Comparison of ENCODE assay signal across 8 cellular contexts in the genomic region with DNA sequence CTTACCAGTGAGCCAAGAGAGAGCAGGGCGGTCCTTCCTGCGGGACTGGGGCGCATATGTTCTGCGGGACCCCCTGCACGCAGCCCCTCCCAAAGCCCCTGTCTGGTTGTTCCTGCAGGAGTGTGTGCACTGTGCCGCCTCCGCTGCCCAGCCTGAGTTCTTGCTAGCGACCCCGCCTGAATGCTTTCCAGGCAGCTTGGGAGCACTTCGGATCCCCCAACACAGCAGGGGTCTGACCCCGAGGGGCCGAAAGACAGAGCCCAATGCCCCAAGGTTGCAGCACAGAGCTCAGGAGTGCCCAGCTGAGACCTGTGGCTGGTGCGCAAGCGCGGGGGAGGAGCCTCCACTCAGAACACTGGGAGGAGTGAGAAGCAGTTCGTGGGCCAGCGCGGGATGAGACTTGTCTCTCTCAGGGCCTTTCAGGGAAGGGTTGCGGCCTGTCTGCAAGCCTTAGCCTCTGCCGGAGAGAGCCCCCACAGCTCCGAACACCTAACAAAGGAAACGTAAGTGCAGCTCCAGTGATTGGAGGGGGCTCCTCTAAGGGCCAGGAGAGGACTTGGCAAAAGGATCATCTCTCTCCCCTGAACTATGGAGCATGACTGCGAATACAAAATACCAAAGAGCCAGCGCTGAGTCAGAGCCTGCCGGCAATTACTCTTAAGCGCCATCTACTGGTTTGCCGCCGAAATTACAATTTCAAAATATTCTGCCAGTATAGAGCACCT. TPM values are rescaled to one million over a fixed set of nuclear protein-coding genes. Genes with fewer than 3 reads are reported as not detected.
DNase-seq lines count a peak whose midpoint lies in the region; ATAC-seq, FAIRE-seq and TF ChIP-seq lines count a peak whose summit lies in the region.

No MANE protein-coding gene starts in this region.

- H2AFZ ChIP-seq in endothelial cell of umbilical vein (ENCODE audit: low read depth, low read length) = peak overlapping the region; percentile 99

- peak overlapping the region; percentile 77 for H3K27ac ChIP-seq in endothelial cell of umbilical vein (ENCODE audit: insufficient read depth, low read depth, low read length)

- peak overlapping the region; percentile 87 for H3K4me3 Mint-ChIP-seq in Calu3 (ENCODE audit: low read depth, unreplicated experiment)

- CTCF ChIA-PET in Calu3 (lab: Charles Lee) (interaction anchor here (0.6 to 2.1 kb wide), 4 partner anchors 174 to 295 kb away, joined by 3 to 14 read pairs (median 6); no protein-coding TSS in a partner anchor), endothelial cell of umbilical vein (lab: Charles Lee) (interaction anchor here (0.6 to 3.6 kb wide), 15 partner anchors 8 to 1114 kb away, joined by 3 to 36 read pairs (median 5); a partner anchor contains a TSS)

- DNase-seq in Calu3 (peak; percentile 78), HTR-8/SVneo (ENCODE audit: insufficient read length, low spot score) (peak; percentile 87), NOMO-1 treated with DMSO at 0.1 percent for 48 hours (lab: John Stamatoyannopoulos, UW; ENCODE audit: unreplicated experiment) (peak; percentile 90), endothelial cell of umbilical vein (ENCODE audit: low read depth, low spot score) (peak; percentile 92), midbrain (lab: John Stamatoyannopoulos, UW) (peak; percentile 95)
- peak; percentile 71 for DNase-seq in activated CD8-positive, alpha-beta memory T cell treated with anti-CD3 and anti-CD28 coated beads, Interleukin-2, amount 50 U/mL, for 24 hours (ENCODE audit: extremely low read depth)
- DNase-seq in stimulated activated CD8-positive, alpha-beta memory T cell treated with anti-CD3 and anti-CD28 coated beads, Interleukin-2, amount 100 ng/mL, for 1 hour (ENCODE audit: low read depth in 2 of 2) = peak; percentile 75 to 82

- TF ChIP-seq CTCF in Calu3 (IDR thresholded peaks at IDR 0.05; ENCODE audit: unreplicated experiment) = peak; percentile 72
- TF ChIP-seq CTCF in endothelial cell of umbilical vein (IDR thresholded peaks at IDR 0.05; ENCODE audit: extremely low read depth in 1 of 2, insufficient read depth in 1 of 2, low read depth in 1 of 2, low read length in 2 of 2) = peak; percentile 76 to 88

- peak overlapping the region; percentile 80 for H3K4me2 ChIP-seq in endothelial cell of umbilical vein (ENCODE audit: insufficient read depth, low read length)

- H3K27me3 ChIP-seq in endothelial cell of umbilical vein (ENCODE audit: control insufficient read depth in 2 of 2, insufficient read depth in 2 of 2, low read length in 2 of 2) = no peaks in the 10 kb centered on the region

- POLR2A ChIA-PET in endothelial cell of umbilical vein (lab: Charles Lee) = interaction anchor here (1.2 to 2.0 kb wide), 3 partner anchors 49 to 229 kb away, joined by 4 to 16 read pairs (median 11); a partner anchor contains a TSS

- peak overlapping the region; percentile 33 to 72 (median 50) for H3K4me3 ChIP-seq in endothelial cell of umbilical vein (replicated peaks in 1 of 3; ENCODE audit: insufficient read depth in 1 of 3, low read depth in 1 of 3, low read length in 3 of 3)

- H3K36me3 Mint-ChIP-seq in Calu3 (ENCODE audit: insufficient read depth, unreplicated experiment) = peaks cover 11% of the 10 kb centered on the region

- H3K9ac ChIP-seq in endothelial cell of umbilical vein (replicated peaks; ENCODE audit: extremely low read depth, insufficient read depth, low read length) = peak overlapping the region; percentile 78

- no peaks in the 10 kb centered on the region for H3K27me3 Mint-ChIP-seq in Calu3 (ENCODE audit: unreplicated experiment)

- H3K9me3 Mint-ChIP-seq in Calu3 (ENCODE audit: low read depth, unreplicated experiment) = no peaks in the 10 kb centered on the region

- H3K4me1 Mint-ChIP-seq in Calu3 (ENCODE audit: low read depth, unreplicated experiment) = peaks cover 8% of the 10 kb centered on the region

- H3K36me3 ChIP-seq in endothelial cell of umbilical vein (ENCODE audit: control insufficient read depth in 2 of 2, extremely low read depth in 1 of 2, insufficient read depth in 2 of 2, low read length in 2 of 2) = no peaks in the 10 kb centered on the region

- dilution Hi-C loops in endothelial cell of umbilical vein (cut with MboI; ENCODE audit: extremely low pct_ligation_motif_present, low sequenced_read_pairs) = no loop called here

- peak; percentile 87 for TF ChIP-seq POLR2A in endothelial cell of umbilical vein (IDR thresholded peaks at IDR 0.05; ENCODE audit: low read depth, low read length)

- intact Hi-C loops in Calu3 (cut with micrococcal nuclease; ENCODE audit: unreplicated experiment) = loop anchor here (2.0 kb wide), 1 partner anchor 215 kb away; a partner anchor contains a TSS
- intact Hi-C loops in endothelial cell of umbilical vein (cut with micrococcal nuclease) = loop anchor here (1.0 to 5.0 kb wide), 6 partner anchors 49 to 1114 kb away; a partner anchor contains a TSS

- no peaks in the 10 kb centered on the region for H3K79me2 ChIP-seq in endothelial cell of umbilical vein (ENCODE audit: control insufficient read depth, insufficient read depth, low read length)

- no peak for FAIRE-seq in HTR-8/SVneo (lab: Jason Lieb, UNC)
- FAIRE-seq in endothelial cell of umbilical vein (lab: Jason Lieb, UNC) = peak; percentile 92

- no peaks in the 10 kb centered on the region for H3K9me1 ChIP-seq in endothelial cell of umbilical vein (replicated peaks; ENCODE audit: control insufficient read depth, extremely low read depth, insufficient read depth, low read length)

- no peaks in the 10 kb centered on the region for H4K20me1 ChIP-seq in endothelial cell of umbilical vein (replicated peaks; ENCODE audit: control insufficient read depth, extremely low read depth, insufficient read depth, low read length)

- no peaks in the 10 kb centered on the region for H3K9me3 ChIP-seq in endothelial cell of umbilical vein (replicated peaks; ENCODE audit: control insufficient read depth, insufficient read depth, low read length)

- peaks cover 12% of the 10 kb centered on the region for H3K4me1 ChIP-seq in endothelial cell of umbilical vein (ENCODE audit: control insufficient read depth, extremely low read depth, insufficient read depth, low read length)

- peak overlapping the region; percentile 47 for H3K27ac Mint-ChIP-seq in Calu3 (ENCODE audit: unreplicated experiment)

- ATAC-seq in GM21367 (IDR thresholded peaks at IDR 0.05; ENCODE audit: unreplicated experiment) = peak; percentile 92

- BruUV-seq in Calu3 (replicated peaks; lab: Mats Ljungman, UMichigan) (no TSS peak), endothelial cell of umbilical vein (replicated peaks; lab: Mats Ljungman, UMichigan) (no TSS peak)

TF ChIP-seq in endothelial cell of umbilical vein, 7 proteins besides CTCF, POLR2A, EP300 and RAD21:
- TF ChIP-seq FOS (IDR thresholded peaks at IDR 0.05; ENCODE audit: borderline replicate concordance, insufficient read depth, low read length) = peak; percentile 86
- peak; percentile 49 for TF ChIP-seq JUN (IDR thresholded peaks at IDR 0.05; ENCODE audit: borderline replicate concordance, insufficient read depth, insufficient read length, low read depth)
- TF ChIP-seq MYC (IDR thresholded peaks at IDR 0.05; ENCODE audit: low read depth, low read length) = no peak
- TF ChIP-seq EZH2 (IDR thresholded peaks at IDR 0.05; ENCODE audit: borderline replicate concordance, low read depth, low read length, severe bottlenecking) = no peak
- peak; percentile 64 for TF ChIP-seq POLR2AphosphoS5 (IDR thresholded peaks at IDR 0.05; ENCODE audit: insufficient read depth, low read depth, low read length)
- no peak for TF ChIP-seq GATA2 (IDR thresholded peaks at IDR 0.05; ENCODE audit: insufficient read depth, insufficient read length, low read depth, low read length)
- TF ChIP-seq, protein P1, sequence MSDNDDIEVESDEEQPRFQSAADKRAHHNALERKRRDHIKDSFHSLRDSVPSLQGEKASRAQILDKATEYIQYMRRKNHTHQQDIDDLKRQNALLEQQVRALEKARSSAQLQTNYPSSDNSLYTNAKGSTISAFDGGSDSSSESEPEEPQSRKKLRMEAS (IDR thresholded peaks at IDR 0.05; ENCODE audit: insufficient read depth, insufficient read length) = peak; percentile 5

RNA-seq across cellular contexts. Expression of a gene that starts 50.5 kb away (rescaled TPM):
- total RNA-seq in Calu3 (2022) = 35.9 and 45.6 TPM in 2 replicates
- total RNA-seq in endothelial cell of umbilical vein = 32.1 and 33.4 TPM in 2 replicates
- polyA plus RNA-seq in endothelial cell of umbilical vein = 11.1 and 13.3 TPM in 2 replicates
- 11.2 and 11.6 TPM in 2 replicates for polyA plus RNA-seq in endothelial cell of umbilical vein (2011; cell fraction: cytosol; rRNA removed)
- polyA plus RNA-seq in endothelial cell of umbilical vein (2011; cell fraction: nucleus; rRNA removed) = 8.5 and 8.6 TPM in 2 replicates
- 12.4 and 15.7 TPM in 2 replicates for polyA plus RNA-seq in endothelial cell of umbilical vein (2012)
- polyA minus RNA-seq in endothelial cell of umbilical vein = 54.5 and 63.9 TPM in 2 replicates
- polyA minus RNA-seq in endothelial cell of umbilical vein (2011; cell fraction: cytosol; rRNA and poly(A)+ RNA removed) = 32.1 TPM
- polyA minus RNA-seq in endothelial cell of umbilical vein (2011; cell fraction: nucleus; rRNA and poly(A)+ RNA removed) = 12.3 TPM in 2 replicates

Comparison
In these comparisons a context has a peak if more than half of its experiments do, and no peak if none do; other contexts are left out.
1. Peak in every context shown above with its lines: DNase-seq, ATAC-seq, H3K4me3 ChIP-seq and H3K27ac ChIP-seq.